In genomic region chr15:69548367-69548766, GRCh38 we compare ENCODE assay signal across 24 cellular contexts.
DNase-seq lines count a peak whose midpoint lies in the region; ATAC-seq, FAIRE-seq and TF ChIP-seq lines count a peak whose summit lies in the region.
"Had no signal": no experiment of that assay in that cellular context is flagged by ENCODE, and none has a peak within 500 bp of the region (broad histone marks: within the 10 kb centered on the region; RNA-seq: fewer than 3 reads in every experiment).

No MANE protein-coding gene starts in this region.

- H4K8ac ChIP-seq in mesendoderm (ENCODE audit: low read depth, low read length), result no peak overlapping the region

- CTCF ChIA-PET in HepG2 (lab: Yijun Ruan, JAX; ENCODE audit: low intra/inter-chr PET ratio, low total read pairs), result no interaction called here

- H3K27me3 ChIP-seq in liver (ENCODE audit: control insufficient read depth in 4 of 4, insufficient read depth in 4 of 4, low read length in 3 of 4) (no peaks in the 10 kb centered on the region), HepG2 (ENCODE audit: control insufficient read depth in 1 of 2, insufficient read depth in 2 of 2, low read length in 2 of 2) (peaks cover 1 to 89% of the 10 kb centered on the region in 2 experiments; a peak in 4 of 5 replicates), psoas muscle (ENCODE audit: insufficient read depth in 3 of 3, low read length in 2 of 3) (no peaks in the 10 kb centered on the region), mesendoderm (ENCODE audit: insufficient read depth, low read length, poor library complexity) (no peaks in the 10 kb centered on the region)
- H3K27me3 ChIP-seq: BE2C, SJSA1 had no signal

- no peak for TF ChIP-seq POLR2A in HepG2 (IDR thresholded peaks at IDR 0.05; ENCODE audit: insufficient read depth in 1 of 2, low read depth in 2 of 2, low read length in 2 of 2)

- H3K4ac ChIP-seq in mesendoderm (ENCODE audit: low read depth, low read length), result no peak overlapping the region

- no peak overlapping the region for H3K4me3 ChIP-seq in liver (ENCODE audit: low read depth in 1 of 3, low read length in 3 of 3)
- H3K4me3 ChIP-seq in HepG2 (replicated peaks in 1 of 3; ENCODE audit: insufficient read depth in 1 of 3, low read depth in 2 of 3, low read length in 3 of 3), result no peak overlapping the region
- H3K4me3 ChIP-seq in psoas muscle, result no peak overlapping the region
- H3K4me3 ChIP-seq in mesendoderm (ENCODE audit: low read length), result no peak overlapping the region
- H3K4me3 ChIP-seq: GM23248, SJSA1 had no signal

- no peak overlapping the region for H2BK5ac ChIP-seq in mesendoderm (ENCODE audit: low read length)

- H3K4me1 ChIP-seq in liver (ENCODE audit: control insufficient read depth in 4 of 4, insufficient read depth in 4 of 4, low read length in 3 of 4), result peaks cover 0 to 17% (median 10%) of the 10 kb centered on the region in 4 donors
- no peaks in the 10 kb centered on the region for H3K4me1 ChIP-seq in HepG2 (ENCODE audit: insufficient read depth, low read length)
- peaks cover 24% of the 10 kb centered on the region for H3K4me1 ChIP-seq in psoas muscle
- peaks cover 2% of the 10 kb centered on the region for H3K4me1 ChIP-seq in mesendoderm (ENCODE audit: control insufficient read depth, low read depth, low read length)
- H3K4me1 ChIP-seq: BE2C, SJSA1 had no signal

- no peak for FAIRE-seq in HepG2 (lab: Jason Lieb, UNC)
- FAIRE-seq: D721Med, GM18507 had no signal

- H3K79me2 ChIP-seq in HepG2 (ENCODE audit: insufficient read depth, low read length) (no peaks in the 10 kb centered on the region), mesendoderm (ENCODE audit: control insufficient read depth, insufficient read depth, low read length) (no peaks in the 10 kb centered on the region)

- no peak for ATAC-seq in HepG2
- ATAC-seq in psoas muscle, result peak; percentile 13 to 30 (median 23)

- intact Hi-C loops in HepG2 (cut with micrococcal nuclease; ENCODE audit: unreplicated experiment) (no loop called here), psoas muscle (cut with DNase I) (no loop called here)

- TF ChIP-seq EP300 in HepG2 (IDR thresholded peaks at IDR 0.05; ENCODE audit: low read depth in 2 of 2, low read length in 2 of 2), result no peak
- no peak for TF ChIP-seq EP300 in HepG2 (CRISPR knock-in tag; IDR thresholded peaks at IDR 0.05; ENCODE audit: borderline replicate concordance)

- no peak overlapping the region for H3K56ac ChIP-seq in mesendoderm (ENCODE audit: low read length)

- BruUV-seq in HepG2 (replicated peaks; lab: Mats Ljungman, UMichigan), result no TSS peak

- TF ChIP-seq RAD21 in liver (IDR thresholded peaks at IDR 0.05), result no peak
- no peak for TF ChIP-seq RAD21 in HepG2 (CRISPR knock-in tag; IDR thresholded peaks at IDR 0.05)

- no peak overlapping the region for H3K9ac ChIP-seq in liver (ENCODE audit: low read depth in 1 of 2, low read length in 2 of 2)
- H3K9ac ChIP-seq in HepG2 (ENCODE audit: insufficient read depth, low read depth, low read length), result no peak overlapping the region
- H3K9ac ChIP-seq in mesendoderm (ENCODE audit: low read length), result no peak overlapping the region
- H3K9ac ChIP-seq: GM23248 had no signal

- no peak overlapping the region for H2BK15ac ChIP-seq in mesendoderm (replicated peaks; ENCODE audit: low read depth)

- H2BK120ac ChIP-seq in mesendoderm (ENCODE audit: low read depth, low read length), result no peak overlapping the region

- no peak for TF ChIP-seq CTCF in liver (IDR thresholded peaks at IDR 0.05; ENCODE audit: low read depth, low read length, missing input control)
- TF ChIP-seq CTCF in HepG2 (CRISPR knock-in tag; IDR thresholded peaks at IDR 0.05), result no peak
- TF ChIP-seq CTCF in psoas muscle (IDR thresholded peaks at IDR 0.05), result no peak

- H3K36me3 ChIP-seq in liver (ENCODE audit: control insufficient read depth in 4 of 4, insufficient read depth in 3 of 4, low read depth in 1 of 4, low read length in 3 of 4), result no peaks in the 10 kb centered on the region
- no peaks in the 10 kb centered on the region for H3K36me3 ChIP-seq in HepG2 (replicated peaks in 1 of 2; ENCODE audit: control insufficient read depth in 1 of 2, insufficient read depth in 2 of 2, low read length in 2 of 2)
- H3K36me3 ChIP-seq in psoas muscle (ENCODE audit: insufficient read depth in 1 of 2, low read depth in 1 of 2), result no peaks in the 10 kb centered on the region
- H3K36me3 ChIP-seq in mesendoderm (ENCODE audit: control insufficient read depth, insufficient read depth, low read length), result no peaks in the 10 kb centered on the region
- H3K36me3 ChIP-seq: BE2C, SJSA1 had no signal

- no peak overlapping the region for H3K18ac ChIP-seq in mesendoderm (ENCODE audit: low read length)

- in situ Hi-C loops in HepG2 (cut with HindIII; ENCODE audit: extremely low pct_ligation_motif_present, low pct_unique_long_range_greater_than_20kb), result no loop called here

- DNase-seq in HepG2 (ENCODE audit: low spot score) (no peak), left kidney (ENCODE audit: low read depth, low spot score) (peak; percentile 51), psoas muscle (no peak), mesendoderm (no peak), GM19240 (ENCODE audit: insufficient read length, low spot score) (no peak), GDM1 (lab: John Stamatoyannopoulos, UW) (no peak)
- DNase-seq in activated CD4-positive, alpha-beta T cell treated with anti-CD3 and anti-CD28 coated beads for 48 hours, result no peak
- DNase-seq: BE2C; CD4-positive, CD25-positive, alpha-beta regulatory T cell; H7; KBM-7; NCI-H1105 treated with DMSO at 0.1 percent for 48 hours; NCI-H146; NCI-H2029; NCI-H446 treated with DMSO at 0.1 percent for 48 hours; NCI-H526; Right ventricle myocardium superior; RPMI8226 had no signal

- H4K5ac ChIP-seq in mesendoderm (ENCODE audit: low read length), result no peak overlapping the region

- H2AK5ac ChIP-seq in mesendoderm (ENCODE audit: low read length), result no peak overlapping the region

- H3K79me1 ChIP-seq in mesendoderm (ENCODE audit: low read length), result no peaks in the 10 kb centered on the region

- H3K27ac ChIP-seq in liver (ENCODE audit: low read depth in 1 of 2, low read length in 2 of 2), result no peak overlapping the region
- H3K27ac ChIP-seq in HepG2 (ENCODE audit: extremely low read length, insufficient read depth, low read length), result no peak overlapping the region
- peak overlapping the region; percentile 76 for H3K27ac ChIP-seq in psoas muscle
- H3K27ac ChIP-seq in mesendoderm (ENCODE audit: low read depth, low read length), result no peak overlapping the region
- H3K27ac ChIP-seq: 22Rv1, GM23248, SJSA1 had no signal

- 88% methylated on average over 10 of the region's 10 CpGs for WGBS in liver
- WGBS in HepG2 (ENCODE audit: low lambda C conversion rate), result 42% methylated on average over 10 of the region's 10 CpGs
- WGBS in psoas muscle, 3 donors, result 68 to 88% (median 68%) methylated on average over 10 of the region's 10 CpGs
- no CpG with 5 or more reads among the region's 10 CpGs for WGBS in mesendoderm (ENCODE audit: extremely low coverage, insufficient coverage, low lambda C conversion rate)

- H4K20me1 ChIP-seq in HepG2 (ENCODE audit: insufficient read depth, low read length), result peaks cover 7% of the 10 kb centered on the region; the same call in 1 of the 2 replicates

- POLR2A ChIA-PET in HepG2 (lab: Yijun Ruan, JAX), result no interaction called here

- no peak overlapping the region for H3K23ac ChIP-seq in mesendoderm (ENCODE audit: low read length)

- H3K9me3 ChIP-seq in liver (ENCODE audit: control insufficient read depth in 4 of 4, low read length in 3 of 4), result peaks cover 0 to 9% (median 6%) of the 10 kb centered on the region in 4 donors
- H3K9me3 ChIP-seq in HepG2 (ENCODE audit: low read length), result peaks cover 25% of the 10 kb centered on the region
- H3K9me3 ChIP-seq in psoas muscle, result peaks cover 11% of the 10 kb centered on the region
- H3K9me3 ChIP-seq: BE2C had no signal

- H3K4me2 ChIP-seq in HepG2 (ENCODE audit: low read depth, low read length) (no peak overlapping the region), mesendoderm (ENCODE audit: low read length) (no peak overlapping the region)

- no peak overlapping the region for H2AFZ ChIP-seq in HepG2 (ENCODE audit: low read length)
- H2AFZ ChIP-seq: GM23248 had no signal

TF ChIP-seq in liver, 16 proteins besides CTCF, POLR2A, EP300 and RAD21:
- TF ChIP-seq YY1 (IDR thresholded peaks at IDR 0.05), result peak; percentile 23
- no peak for TF ChIP-seq TAF1 (conservative IDR thresholded peaks at IDR 0.05)
TF ChIP-seq in liver: peak in this region for 1.

TF ChIP-seq in HepG2, 621 proteins besides CTCF, POLR2A, EP300 and RAD21 (continues in another document):
- TF ChIP-seq HMGA1 (CRISPR knock-in tag; conservative IDR thresholded peaks at IDR 0.05) (no peak), ZIK1 (CRISPR knock-in tag; IDR thresholded peaks at IDR 0.05; ENCODE audit: borderline replicate concordance, low read depth) (no peak), NR2F6 (IDR thresholded peaks at IDR 0.05) (no peak), NR2F6 (CRISPR knock-in tag; IDR thresholded peaks at IDR 0.05) (no peak), SRSF1 (optimal IDR thresholded peaks at IDR 0.05; ENCODE audit: low read depth, low read length) (no peak), GPBP1L1 (CRISPR knock-in tag; IDR thresholded peaks at IDR 0.05) (no peak), FOXO1 (CRISPR knock-in tag; IDR thresholded peaks at IDR 0.05) (no peak), JUN (CRISPR knock-in tag; IDR thresholded peaks at IDR 0.05) (no peak), ZBTB46 (CRISPR knock-in tag; IDR thresholded peaks at IDR 0.05; ENCODE audit: borderline replicate concordance) (no peak)
